20 cellular contexts compared by ENCODE assay signal in the genomic region with DNA sequence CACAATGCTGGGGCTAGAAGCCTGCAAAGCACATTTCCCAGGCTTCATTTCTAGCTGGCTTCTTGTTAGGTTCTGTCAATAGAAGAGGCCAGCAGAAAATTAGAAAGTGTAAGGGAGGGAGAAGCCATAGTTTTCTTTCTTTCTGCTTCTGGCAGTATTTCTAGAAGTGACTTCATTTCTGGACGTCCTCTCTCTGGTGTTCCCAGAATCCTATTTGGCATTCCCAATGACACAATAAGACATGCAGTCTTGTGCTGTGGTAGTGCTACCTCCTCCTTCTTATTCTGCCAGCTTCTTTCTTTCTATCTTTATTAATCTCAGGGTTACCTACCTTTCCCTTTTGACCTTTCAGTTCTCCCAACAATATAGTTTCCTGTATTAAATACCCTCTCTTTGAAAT.
"Had no signal": no experiment of that assay in that cellular context is flagged by ENCODE, and none has a peak within 500 bp of the region (broad histone marks: within the 10 kb centered on the region; RNA-seq: fewer than 3 reads in every experiment).

No MANE protein-coding gene starts in this region.

- H3K36me3 ChIP-seq: heart right ventricle, sigmoid colon, thoracic aorta, transverse colon had no signal

- ATAC-seq: natural killer cell treated with Interleukin-12 subunit alpha and Interleukin-12 subunit beta and Interleukin-15 and Interleukin-18, amount 100 ng/mL, for 72 hours; stimulated activated naive B cell treated with anti-CD40 and anti-IgM and Interleukin-4, amounts not matched to agents 10 μg/mL and 1 μg/mL and 100 μg/mL, for 72 hours; stimulated activated naive CD8-positive, alpha-beta T cell treated with anti-CD3 and anti-CD28 coated beads, Interleukin-15, amount 100 ng/mL, for 72 hours had no signal

- DNase-seq: central memory CD4-positive, alpha-beta T cell; effector CD4-positive, alpha-beta T cell; endodermal cell; erythroblast; heart right ventricle; immature natural killer cell; kidney; left cardiac atrium; psoas muscle; sigmoid colon; stimulated activated CD4-positive, alpha-beta T cell treated with anti-CD3 and anti-CD28 coated beads, Interleukin-2, amount 100 ng/mL, for 24 hours; stimulated activated CD4-positive, alpha-beta T cell treated with anti-CD3 and anti-CD28 coated beads, Interleukin-4, amount 100 ng/mL, for 4 hours; stimulated activated naive B cell treated with anti-CD40 and anti-IgM and Interleukin-4, amounts not matched to agents 10 μg/mL and 1 μg/mL and 100 μg/mL, for 72 hours; stimulated activated naive CD8-positive, alpha-beta T cell treated with anti-CD3 and anti-CD28 coated beads, Interleukin-15, amount 100 ng/mL, for 72 hours; transverse colon had no signal

- H3K4me3 ChIP-seq: coronary artery, heart right ventricle, psoas muscle, sigmoid colon, skin epidermis, thoracic aorta, transverse colon had no signal

- H3K9me3 ChIP-seq: heart right ventricle, psoas muscle, sigmoid colon, thoracic aorta, transverse colon had no signal

- H3K27ac ChIP-seq: coronary artery, parathyroid adenoma, psoas muscle, skin epidermis, transverse colon had no signal

- H3K27me3 ChIP-seq: heart right ventricle, sigmoid colon, transverse colon had no signal
